1 cellular context compared by ENCODE assay signal in the genomic region with DNA sequence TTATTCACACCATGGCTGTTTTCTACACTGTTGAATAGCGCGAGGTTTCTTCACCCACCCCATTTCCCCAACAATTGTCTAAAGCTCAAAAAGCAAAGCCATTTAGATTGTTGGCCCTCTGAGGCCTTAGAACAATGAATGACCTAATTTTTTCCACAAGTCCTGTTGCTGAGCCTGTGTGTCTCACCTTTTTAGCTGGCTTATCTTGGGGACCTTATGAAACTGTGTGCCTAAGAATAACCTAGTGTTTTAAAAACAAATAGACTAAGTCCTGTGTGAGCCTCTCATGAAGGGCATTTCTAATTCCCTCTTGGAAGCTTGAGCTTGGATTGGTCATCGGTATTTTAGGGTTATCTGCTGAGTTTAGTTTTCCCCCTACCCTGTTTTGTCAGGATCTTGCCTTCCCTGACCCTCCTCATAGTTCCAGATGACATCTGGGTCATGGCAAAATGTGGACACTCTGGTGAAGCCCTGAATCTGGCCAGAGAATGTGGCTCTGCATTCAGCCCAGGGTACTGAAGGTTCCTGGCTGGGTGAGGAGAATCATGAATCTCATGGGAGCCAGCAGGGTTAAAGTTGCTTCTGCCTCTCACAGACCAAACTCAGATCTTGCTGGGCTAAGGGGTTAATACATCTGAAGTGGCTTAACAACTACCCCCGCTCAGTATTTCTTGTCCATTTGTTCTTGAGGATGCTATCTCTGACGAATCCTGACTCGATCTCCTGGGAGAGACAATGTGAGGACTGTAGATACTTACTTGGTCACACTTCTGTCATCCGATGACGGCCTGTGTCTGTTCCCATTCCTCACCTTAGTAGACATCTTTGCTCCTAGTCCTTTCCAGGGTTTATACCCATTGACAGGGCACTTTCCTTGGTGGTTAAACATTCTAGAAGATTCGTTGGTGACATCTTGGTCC.
TF ChIP-seq lines count a peak whose summit lies in the region.

No MANE protein-coding gene starts in this region.

TF ChIP-seq in HepG2, 621 proteins besides CTCF, POLR2A, EP300 and RAD21 (continued from another document and continues in another):
- TF ChIP-seq, protein P1, sequence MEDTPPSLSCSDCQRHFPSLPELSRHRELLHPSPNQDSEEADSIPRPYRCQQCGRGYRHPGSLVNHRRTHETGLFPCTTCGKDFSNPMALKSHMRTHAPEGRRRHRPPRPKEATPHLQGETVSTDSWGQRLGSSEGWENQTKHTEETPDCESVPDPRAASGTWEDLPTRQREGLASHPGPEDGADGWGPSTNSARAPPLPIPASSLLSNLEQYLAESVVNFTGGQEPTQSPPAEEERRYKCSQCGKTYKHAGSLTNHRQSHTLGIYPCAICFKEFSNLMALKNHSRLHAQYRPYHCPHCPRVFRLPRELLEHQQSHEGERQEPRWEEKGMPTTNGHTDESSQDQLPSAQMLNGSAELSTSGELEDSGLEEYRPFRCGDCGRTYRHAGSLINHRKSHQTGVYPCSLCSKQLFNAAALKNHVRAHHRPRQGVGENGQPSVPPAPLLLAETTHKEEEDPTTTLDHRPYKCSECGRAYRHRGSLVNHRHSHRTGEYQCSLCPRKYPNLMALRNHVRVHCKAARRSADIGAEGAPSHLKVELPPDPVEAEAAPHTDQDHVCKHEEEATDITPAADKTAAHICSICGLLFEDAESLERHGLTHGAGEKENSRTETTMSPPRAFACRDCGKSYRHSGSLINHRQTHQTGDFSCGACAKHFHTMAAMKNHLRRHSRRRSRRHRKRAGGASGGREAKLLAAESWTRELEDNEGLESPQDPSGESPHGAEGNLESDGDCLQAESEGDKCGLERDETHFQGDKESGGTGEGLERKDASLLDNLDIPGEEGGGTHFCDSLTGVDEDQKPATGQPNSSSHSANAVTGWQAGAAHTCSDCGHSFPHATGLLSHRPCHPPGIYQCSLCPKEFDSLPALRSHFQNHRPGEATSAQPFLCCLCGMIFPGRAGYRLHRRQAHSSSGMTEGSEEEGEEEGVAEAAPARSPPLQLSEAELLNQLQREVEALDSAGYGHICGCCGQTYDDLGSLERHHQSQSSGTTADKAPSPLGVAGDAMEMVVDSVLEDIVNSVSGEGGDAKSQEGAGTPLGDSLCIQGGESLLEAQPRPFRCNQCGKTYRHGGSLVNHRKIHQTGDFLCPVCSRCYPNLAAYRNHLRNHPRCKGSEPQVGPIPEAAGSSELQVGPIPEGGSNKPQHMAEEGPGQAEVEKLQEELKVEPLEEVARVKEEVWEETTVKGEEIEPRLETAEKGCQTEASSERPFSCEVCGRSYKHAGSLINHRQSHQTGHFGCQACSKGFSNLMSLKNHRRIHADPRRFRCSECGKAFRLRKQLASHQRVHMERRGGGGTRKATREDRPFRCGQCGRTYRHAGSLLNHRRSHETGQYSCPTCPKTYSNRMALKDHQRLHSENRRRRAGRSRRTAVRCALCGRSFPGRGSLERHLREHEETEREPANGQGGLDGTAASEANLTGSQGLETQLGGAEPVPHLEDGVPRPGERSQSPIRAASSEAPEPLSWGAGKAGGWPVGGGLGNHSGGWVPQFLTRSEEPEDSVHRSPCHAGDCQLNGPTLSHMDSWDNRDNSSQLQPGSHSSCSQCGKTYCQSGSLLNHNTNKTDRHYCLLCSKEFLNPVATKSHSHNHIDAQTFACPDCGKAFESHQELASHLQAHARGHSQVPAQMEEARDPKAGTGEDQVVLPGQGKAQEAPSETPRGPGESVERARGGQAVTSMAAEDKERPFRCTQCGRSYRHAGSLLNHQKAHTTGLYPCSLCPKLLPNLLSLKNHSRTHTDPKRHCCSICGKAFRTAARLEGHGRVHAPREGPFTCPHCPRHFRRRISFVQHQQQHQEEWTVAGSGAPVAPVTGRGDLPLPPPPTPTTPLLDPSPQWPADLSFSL (CRISPR knock-in tag; IDR thresholded peaks at IDR 0.05), result no peak
- TF ChIP-seq ZSCAN9 (CRISPR knock-in tag; IDR thresholded peaks at IDR 0.05; ENCODE audit: borderline replicate concordance), result peak; percentile 58
- 0 out of 2 replicates have a peak, but pooled peaks have one; percentile 16 for TF ChIP-seq ZNF501 (CRISPR knock-in tag; IDR thresholded peaks at IDR 0.05)
- no peak for TF ChIP-seq ZNF720 (CRISPR knock-in tag; IDR thresholded peaks at IDR 0.05)
- no peak for TF ChIP-seq GTF2F1 (IDR thresholded peaks at IDR 0.05; ENCODE audit: low read length)
- TF ChIP-seq NCOA1 (CRISPR knock-in tag; IDR thresholded peaks at IDR 0.05), result 0 out of 2 replicates have a peak, but pooled peaks have one; percentile 69
- TF ChIP-seq KDM5B (CRISPR knock-in tag; IDR thresholded peaks at IDR 0.05; ENCODE audit: borderline replicate concordance), result 0 out of 2 replicates have a peak, but pooled peaks have one; percentile 23
- TF ChIP-seq ZNF451 (CRISPR knock-in tag; IDR thresholded peaks at IDR 0.05), result no peak
- TF ChIP-seq NAIF1 (CRISPR knock-in tag; IDR thresholded peaks at IDR 0.05; ENCODE audit: borderline replicate concordance), result no peak
- no peak for TF ChIP-seq TRIM24 (CRISPR knock-in tag; IDR thresholded peaks at IDR 0.05)
- TF ChIP-seq GRHL1 (CRISPR knock-in tag; conservative IDR thresholded peaks at IDR 0.05), result no peak
- TF ChIP-seq ZNF513 (CRISPR knock-in tag; conservative IDR thresholded peaks at IDR 0.05), result no peak
- no peak for TF ChIP-seq ETS1 (CRISPR knock-in tag; IDR thresholded peaks at IDR 0.05)
- TF ChIP-seq MIER2 (CRISPR knock-in tag; IDR thresholded peaks at IDR 0.05), result no peak; the same call in 1 of the 2 replicates
- 0 out of 2 replicates have a peak, but pooled peaks have one; percentile 60 for TF ChIP-seq BRCA1 (CRISPR knock-in tag; IDR thresholded peaks at IDR 0.05)
- TF ChIP-seq PITX1 (CRISPR knock-in tag; IDR thresholded peaks at IDR 0.05), result peak; percentile 85
- TF ChIP-seq ZNF44 (CRISPR knock-in tag; IDR thresholded peaks at IDR 0.05), result 0 out of 2 replicates have a peak, but pooled peaks have one; percentile 19
- peak; percentile 94 for TF ChIP-seq MEF2D (CRISPR knock-in tag; IDR thresholded peaks at IDR 0.05)
- TF ChIP-seq, protein P2, sequence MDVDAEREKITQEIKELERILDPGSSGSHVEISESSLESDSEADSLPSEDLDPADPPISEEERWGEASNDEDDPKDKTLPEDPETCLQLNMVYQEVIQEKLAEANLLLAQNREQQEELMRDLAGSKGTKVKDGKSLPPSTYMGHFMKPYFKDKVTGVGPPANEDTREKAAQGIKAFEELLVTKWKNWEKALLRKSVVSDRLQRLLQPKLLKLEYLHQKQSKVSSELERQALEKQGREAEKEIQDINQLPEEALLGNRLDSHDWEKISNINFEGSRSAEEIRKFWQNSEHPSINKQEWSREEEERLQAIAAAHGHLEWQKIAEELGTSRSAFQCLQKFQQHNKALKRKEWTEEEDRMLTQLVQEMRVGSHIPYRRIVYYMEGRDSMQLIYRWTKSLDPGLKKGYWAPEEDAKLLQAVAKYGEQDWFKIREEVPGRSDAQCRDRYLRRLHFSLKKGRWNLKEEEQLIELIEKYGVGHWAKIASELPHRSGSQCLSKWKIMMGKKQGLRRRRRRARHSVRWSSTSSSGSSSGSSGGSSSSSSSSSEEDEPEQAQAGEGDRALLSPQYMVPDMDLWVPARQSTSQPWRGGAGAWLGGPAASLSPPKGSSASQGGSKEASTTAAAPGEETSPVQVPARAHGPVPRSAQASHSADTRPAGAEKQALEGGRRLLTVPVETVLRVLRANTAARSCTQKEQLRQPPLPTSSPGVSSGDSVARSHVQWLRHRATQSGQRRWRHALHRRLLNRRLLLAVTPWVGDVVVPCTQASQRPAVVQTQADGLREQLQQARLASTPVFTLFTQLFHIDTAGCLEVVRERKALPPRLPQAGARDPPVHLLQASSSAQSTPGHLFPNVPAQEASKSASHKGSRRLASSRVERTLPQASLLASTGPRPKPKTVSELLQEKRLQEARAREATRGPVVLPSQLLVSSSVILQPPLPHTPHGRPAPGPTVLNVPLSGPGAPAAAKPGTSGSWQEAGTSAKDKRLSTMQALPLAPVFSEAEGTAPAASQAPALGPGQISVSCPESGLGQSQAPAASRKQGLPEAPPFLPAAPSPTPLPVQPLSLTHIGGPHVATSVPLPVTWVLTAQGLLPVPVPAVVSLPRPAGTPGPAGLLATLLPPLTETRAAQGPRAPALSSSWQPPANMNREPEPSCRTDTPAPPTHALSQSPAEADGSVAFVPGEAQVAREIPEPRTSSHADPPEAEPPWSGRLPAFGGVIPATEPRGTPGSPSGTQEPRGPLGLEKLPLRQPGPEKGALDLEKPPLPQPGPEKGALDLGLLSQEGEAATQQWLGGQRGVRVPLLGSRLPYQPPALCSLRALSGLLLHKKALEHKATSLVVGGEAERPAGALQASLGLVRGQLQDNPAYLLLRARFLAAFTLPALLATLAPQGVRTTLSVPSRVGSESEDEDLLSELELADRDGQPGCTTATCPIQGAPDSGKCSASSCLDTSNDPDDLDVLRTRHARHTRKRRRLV (CRISPR knock-in tag; IDR thresholded peaks at IDR 0.05), result peak; percentile 49; the same call in 1 of the 2 replicates
- no peak for TF ChIP-seq ZNF598 (CRISPR knock-in tag; IDR thresholded peaks at IDR 0.05; ENCODE audit: borderline replicate concordance)
- TF ChIP-seq ZBTB14 (CRISPR knock-in tag; IDR thresholded peaks at IDR 0.05), result no peak
- peak; percentile 82 for TF ChIP-seq FOXP4 (CRISPR knock-in tag; IDR thresholded peaks at IDR 0.05)
- no peak for TF ChIP-seq RBM39 (IDR thresholded peaks at IDR 0.05; ENCODE audit: low read depth, low read length, poor library complexity, severe bottlenecking)
